Comparison of ENCODE assay signal across 1 cellular context in the genomic region with DNA sequence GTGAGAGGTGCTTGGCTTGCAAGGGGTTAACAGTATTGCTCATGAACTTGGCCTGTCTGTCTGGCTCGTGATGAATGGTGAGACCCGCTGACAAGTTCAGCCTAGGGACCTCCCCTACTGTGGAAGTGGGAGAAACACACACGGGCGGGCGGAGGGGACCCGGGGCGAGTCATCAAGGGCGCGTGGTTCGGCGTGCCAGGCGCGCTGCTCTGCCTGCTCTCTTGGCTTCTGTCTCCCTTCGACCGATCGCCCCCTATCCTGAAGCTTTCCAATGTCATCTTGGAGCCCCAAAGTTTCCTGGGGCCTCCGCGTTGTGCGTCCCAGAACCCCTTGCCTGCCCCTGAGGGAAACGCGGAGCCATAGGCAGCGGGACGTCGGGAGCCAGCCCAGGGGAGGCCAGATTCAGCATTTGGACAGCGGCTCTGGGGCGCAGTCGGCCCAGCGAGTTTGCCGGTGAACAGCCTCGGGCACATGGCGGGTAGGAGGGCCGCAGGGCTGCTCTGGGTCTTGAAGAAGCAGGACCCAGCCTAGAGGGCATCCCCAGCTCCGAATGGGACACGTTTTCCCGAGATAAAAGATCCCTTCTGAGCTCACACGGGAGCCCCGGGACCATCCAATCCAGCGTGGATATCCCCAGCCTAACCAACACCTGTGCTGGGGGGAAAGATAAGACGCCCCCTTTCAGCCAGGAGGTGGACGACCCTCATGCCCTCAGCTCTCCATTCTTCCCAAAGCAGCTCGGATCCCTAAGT.
TF ChIP-seq lines count a peak whose summit lies in the region.

No MANE protein-coding gene starts in this region.

TF ChIP-seq in HepG2, 621 proteins besides CTCF, POLR2A, EP300 and RAD21 (continued from another document and continues in another):
- TF ChIP-seq ZNF782 (CRISPR knock-in tag; IDR thresholded peaks at IDR 0.05; ENCODE audit: borderline replicate concordance) (peak; percentile 31; the same call in 1 of the 2 replicates), ZSCAN30 (CRISPR knock-in tag; IDR thresholded peaks at IDR 0.05) (no peak), HOXA3 (CRISPR knock-in tag; IDR thresholded peaks at IDR 0.05) (peak; percentile 55; the same call in 1 of the 2 replicates), SMARCE1 (IDR thresholded peaks at IDR 0.05; ENCODE audit: borderline replicate concordance) (no peak), TCF7 (IDR thresholded peaks at IDR 0.05; ENCODE audit: low read depth) (no peak), CC2D1A (CRISPR knock-in tag; IDR thresholded peaks at IDR 0.05) (no peak), ZNF121 (CRISPR knock-in tag; IDR thresholded peaks at IDR 0.05) (no peak), CBX5 (CRISPR knock-in tag; IDR thresholded peaks at IDR 0.05; ENCODE audit: borderline replicate concordance) (no peak), IRF2 (CRISPR knock-in tag; IDR thresholded peaks at IDR 0.05) (peak; percentile 51; the same call in 1 of the 2 replicates), ZNF546 (CRISPR knock-in tag; conservative IDR thresholded peaks at IDR 0.05) (no peak), ZNF557 (CRISPR knock-in tag; IDR thresholded peaks at IDR 0.05) (peak; percentile 88; the same call in 1 of the 2 replicates), ETV6 (CRISPR knock-in tag; conservative IDR thresholded peaks at IDR 0.05) (peak; percentile 93), PAWR (CRISPR knock-in tag; IDR thresholded peaks at IDR 0.05; ENCODE audit: borderline replicate concordance) (no peak), STAG1 (CRISPR knock-in tag; IDR thresholded peaks at IDR 0.05) (no peak), GLI4 (CRISPR knock-in tag; IDR thresholded peaks at IDR 0.05; ENCODE audit: borderline replicate concordance) (no peak), ZNF468 (CRISPR knock-in tag; IDR thresholded peaks at IDR 0.05) (no peak), ZBTB21 (CRISPR knock-in tag; IDR thresholded peaks at IDR 0.05) (no peak), SOX13 (IDR thresholded peaks at IDR 0.05) (no peak), SOX13 (CRISPR knock-in tag; conservative IDR thresholded peaks at IDR 0.05 in 1 of 2, IDR thresholded peaks at IDR 0.05 in 1 of 2) (peak in 1 of 2 experiments; percentile 41; a peak in 2 of 4 replicates), RCOR2 (CRISPR knock-in tag; IDR thresholded peaks at IDR 0.05) (no peak), ZNF839 (CRISPR knock-in tag; IDR thresholded peaks at IDR 0.05; ENCODE audit: borderline replicate concordance) (no peak), ZSCAN25 (CRISPR knock-in tag; IDR thresholded peaks at IDR 0.05) (no peak), ADNP (CRISPR knock-in tag; IDR thresholded peaks at IDR 0.05) (no peak), ZSCAN20 (CRISPR knock-in tag; IDR thresholded peaks at IDR 0.05; ENCODE audit: borderline replicate concordance) (no peak), GATA4 (IDR thresholded peaks at IDR 0.05; ENCODE audit: borderline replicate concordance, low read depth) (no peak), ZMYM3 (CRISPR knock-in tag; IDR thresholded peaks at IDR 0.05) (no peak), ZBTB1 (CRISPR knock-in tag; IDR thresholded peaks at IDR 0.05; ENCODE audit: borderline replicate concordance) (peak; percentile 39; the same call in 1 of the 2 replicates), HMG20A (CRISPR knock-in tag; IDR thresholded peaks at IDR 0.05; ENCODE audit: borderline replicate concordance) (0 out of 2 replicates have a peak, but pooled peaks have one; percentile 24)
- TF ChIP-seq, protein P1, sequence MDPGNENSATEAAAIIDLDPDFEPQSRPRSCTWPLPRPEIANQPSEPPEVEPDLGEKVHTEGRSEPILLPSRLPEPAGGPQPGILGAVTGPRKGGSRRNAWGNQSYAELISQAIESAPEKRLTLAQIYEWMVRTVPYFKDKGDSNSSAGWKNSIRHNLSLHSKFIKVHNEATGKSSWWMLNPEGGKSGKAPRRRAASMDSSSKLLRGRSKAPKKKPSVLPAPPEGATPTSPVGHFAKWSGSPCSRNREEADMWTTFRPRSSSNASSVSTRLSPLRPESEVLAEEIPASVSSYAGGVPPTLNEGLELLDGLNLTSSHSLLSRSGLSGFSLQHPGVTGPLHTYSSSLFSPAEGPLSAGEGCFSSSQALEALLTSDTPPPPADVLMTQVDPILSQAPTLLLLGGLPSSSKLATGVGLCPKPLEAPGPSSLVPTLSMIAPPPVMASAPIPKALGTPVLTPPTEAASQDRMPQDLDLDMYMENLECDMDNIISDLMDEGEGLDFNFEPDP (CRISPR knock-in tag; conservative IDR thresholded peaks at IDR 0.05) = 0 out of 2 replicates have a peak, but pooled peaks have one; percentile 64
- TF ChIP-seq, protein P2, sequence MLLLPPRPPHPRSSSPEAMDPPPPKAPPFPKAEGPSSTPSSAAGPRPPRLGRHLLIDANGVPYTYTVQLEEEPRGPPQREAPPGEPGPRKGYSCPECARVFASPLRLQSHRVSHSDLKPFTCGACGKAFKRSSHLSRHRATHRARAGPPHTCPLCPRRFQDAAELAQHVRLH (CRISPR knock-in tag; IDR thresholded peaks at IDR 0.05; ENCODE audit: borderline replicate concordance, low read depth) = peak; percentile 94
- TF ChIP-seq, protein P3, sequence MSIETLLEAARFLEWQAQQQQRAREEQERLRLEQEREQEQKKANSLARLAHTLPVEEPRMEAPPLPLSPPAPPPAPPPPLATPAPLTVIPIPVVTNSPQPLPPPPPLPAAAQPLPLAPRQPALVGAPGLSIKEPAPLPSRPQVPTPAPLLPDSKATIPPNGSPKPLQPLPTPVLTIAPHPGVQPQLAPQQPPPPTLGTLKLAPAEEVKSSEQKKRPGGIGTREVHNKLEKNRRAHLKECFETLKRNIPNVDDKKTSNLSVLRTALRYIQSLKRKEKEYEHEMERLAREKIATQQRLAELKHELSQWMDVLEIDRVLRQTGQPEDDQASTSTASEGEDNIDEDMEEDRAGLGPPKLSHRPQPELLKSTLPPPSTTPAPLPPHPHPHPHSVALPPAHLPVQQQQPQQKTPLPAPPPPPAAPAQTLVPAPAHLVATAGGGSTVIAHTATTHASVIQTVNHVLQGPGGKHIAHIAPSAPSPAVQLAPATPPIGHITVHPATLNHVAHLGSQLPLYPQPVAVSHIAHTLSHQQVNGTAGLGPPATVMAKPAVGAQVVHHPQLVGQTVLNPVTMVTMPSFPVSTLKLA (IDR thresholded peaks at IDR 0.05) = no peak
- TF ChIP-seq, protein P4, sequence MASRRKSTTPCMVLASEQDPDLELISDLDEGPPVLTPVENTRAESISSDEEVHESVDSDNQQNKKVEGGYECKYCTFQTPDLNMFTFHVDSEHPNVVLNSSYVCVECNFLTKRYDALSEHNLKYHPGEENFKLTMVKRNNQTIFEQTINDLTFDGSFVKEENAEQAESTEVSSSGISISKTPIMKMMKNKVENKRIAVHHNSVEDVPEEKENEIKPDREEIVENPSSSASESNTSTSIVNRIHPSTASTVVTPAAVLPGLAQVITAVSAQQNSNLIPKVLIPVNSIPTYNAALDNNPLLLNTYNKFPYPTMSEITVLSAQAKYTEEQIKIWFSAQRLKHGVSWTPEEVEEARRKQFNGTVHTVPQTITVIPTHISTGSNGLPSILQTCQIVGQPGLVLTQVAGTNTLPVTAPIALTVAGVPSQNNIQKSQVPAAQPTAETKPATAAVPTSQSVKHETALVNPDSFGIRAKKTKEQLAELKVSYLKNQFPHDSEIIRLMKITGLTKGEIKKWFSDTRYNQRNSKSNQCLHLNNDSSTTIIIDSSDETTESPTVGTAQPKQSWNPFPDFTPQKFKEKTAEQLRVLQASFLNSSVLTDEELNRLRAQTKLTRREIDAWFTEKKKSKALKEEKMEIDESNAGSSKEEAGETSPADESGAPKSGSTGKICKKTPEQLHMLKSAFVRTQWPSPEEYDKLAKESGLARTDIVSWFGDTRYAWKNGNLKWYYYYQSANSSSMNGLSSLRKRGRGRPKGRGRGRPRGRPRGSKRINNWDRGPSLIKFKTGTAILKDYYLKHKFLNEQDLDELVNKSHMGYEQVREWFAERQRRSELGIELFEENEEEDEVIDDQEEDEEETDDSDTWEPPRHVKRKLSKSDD (CRISPR knock-in tag; IDR thresholded peaks at IDR 0.05; ENCODE audit: low read depth) = 0 out of 2 replicates have a peak, but pooled peaks have one; percentile 62
- TF ChIP-seq, protein P5, sequence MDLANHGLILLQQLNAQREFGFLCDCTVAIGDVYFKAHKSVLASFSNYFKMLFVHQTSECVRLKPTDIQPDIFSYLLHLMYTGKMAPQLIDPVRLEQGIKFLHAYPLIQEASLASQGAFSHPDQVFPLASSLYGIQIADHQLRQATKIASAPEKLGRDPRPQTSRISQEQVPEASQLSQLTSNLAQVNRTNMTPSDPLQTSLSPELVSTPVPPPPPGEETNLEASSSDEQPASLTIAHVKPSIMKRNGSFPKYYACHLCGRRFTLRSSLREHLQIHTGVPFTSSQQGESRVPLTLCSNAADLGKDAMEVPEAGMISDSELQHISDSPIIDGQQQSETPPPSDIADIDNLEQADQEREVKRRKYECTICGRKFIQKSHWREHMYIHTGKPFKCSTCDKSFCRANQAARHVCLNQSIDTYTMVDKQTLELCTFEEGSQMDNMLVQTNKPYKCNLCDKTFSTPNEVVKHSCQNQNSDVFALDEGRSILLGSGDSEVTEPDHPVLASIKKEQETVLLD (CRISPR knock-in tag; IDR thresholded peaks at IDR 0.05; ENCODE audit: low read depth) = no peak
- TF ChIP-seq, protein P6, sequence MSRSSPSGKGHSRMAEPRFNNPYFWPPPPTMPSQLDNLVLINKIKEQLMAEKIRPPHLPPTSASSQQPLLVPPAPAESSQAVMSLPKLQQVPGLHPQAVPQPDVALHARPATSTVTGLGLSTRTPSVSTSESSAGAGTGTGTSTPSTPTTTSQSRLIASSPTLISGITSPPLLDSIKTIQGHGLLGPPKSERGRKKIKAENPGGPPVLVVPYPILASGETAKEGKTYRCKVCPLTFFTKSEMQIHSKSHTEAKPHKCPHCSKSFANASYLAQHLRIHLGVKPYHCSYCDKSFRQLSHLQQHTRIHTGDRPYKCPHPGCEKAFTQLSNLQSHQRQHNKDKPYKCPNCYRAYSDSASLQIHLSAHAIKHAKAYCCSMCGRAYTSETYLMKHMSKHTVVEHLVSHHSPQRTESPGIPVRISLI (CRISPR knock-in tag; IDR thresholded peaks at IDR 0.05; ENCODE audit: borderline replicate concordance) = no peak
- TF ChIP-seq, protein P7, sequence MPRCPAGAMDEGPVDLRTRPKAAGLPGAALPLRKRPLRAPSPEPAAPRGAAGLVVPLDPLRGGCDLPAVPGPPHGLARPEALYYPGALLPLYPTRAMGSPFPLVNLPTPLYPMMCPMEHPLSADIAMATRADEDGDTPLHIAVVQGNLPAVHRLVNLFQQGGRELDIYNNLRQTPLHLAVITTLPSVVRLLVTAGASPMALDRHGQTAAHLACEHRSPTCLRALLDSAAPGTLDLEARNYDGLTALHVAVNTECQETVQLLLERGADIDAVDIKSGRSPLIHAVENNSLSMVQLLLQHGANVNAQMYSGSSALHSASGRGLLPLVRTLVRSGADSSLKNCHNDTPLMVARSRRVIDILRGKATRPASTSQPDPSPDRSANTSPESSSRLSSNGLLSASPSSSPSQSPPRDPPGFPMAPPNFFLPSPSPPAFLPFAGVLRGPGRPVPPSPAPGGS (CRISPR knock-in tag; IDR thresholded peaks at IDR 0.05) = no peak
- TF ChIP-seq, protein P8, sequence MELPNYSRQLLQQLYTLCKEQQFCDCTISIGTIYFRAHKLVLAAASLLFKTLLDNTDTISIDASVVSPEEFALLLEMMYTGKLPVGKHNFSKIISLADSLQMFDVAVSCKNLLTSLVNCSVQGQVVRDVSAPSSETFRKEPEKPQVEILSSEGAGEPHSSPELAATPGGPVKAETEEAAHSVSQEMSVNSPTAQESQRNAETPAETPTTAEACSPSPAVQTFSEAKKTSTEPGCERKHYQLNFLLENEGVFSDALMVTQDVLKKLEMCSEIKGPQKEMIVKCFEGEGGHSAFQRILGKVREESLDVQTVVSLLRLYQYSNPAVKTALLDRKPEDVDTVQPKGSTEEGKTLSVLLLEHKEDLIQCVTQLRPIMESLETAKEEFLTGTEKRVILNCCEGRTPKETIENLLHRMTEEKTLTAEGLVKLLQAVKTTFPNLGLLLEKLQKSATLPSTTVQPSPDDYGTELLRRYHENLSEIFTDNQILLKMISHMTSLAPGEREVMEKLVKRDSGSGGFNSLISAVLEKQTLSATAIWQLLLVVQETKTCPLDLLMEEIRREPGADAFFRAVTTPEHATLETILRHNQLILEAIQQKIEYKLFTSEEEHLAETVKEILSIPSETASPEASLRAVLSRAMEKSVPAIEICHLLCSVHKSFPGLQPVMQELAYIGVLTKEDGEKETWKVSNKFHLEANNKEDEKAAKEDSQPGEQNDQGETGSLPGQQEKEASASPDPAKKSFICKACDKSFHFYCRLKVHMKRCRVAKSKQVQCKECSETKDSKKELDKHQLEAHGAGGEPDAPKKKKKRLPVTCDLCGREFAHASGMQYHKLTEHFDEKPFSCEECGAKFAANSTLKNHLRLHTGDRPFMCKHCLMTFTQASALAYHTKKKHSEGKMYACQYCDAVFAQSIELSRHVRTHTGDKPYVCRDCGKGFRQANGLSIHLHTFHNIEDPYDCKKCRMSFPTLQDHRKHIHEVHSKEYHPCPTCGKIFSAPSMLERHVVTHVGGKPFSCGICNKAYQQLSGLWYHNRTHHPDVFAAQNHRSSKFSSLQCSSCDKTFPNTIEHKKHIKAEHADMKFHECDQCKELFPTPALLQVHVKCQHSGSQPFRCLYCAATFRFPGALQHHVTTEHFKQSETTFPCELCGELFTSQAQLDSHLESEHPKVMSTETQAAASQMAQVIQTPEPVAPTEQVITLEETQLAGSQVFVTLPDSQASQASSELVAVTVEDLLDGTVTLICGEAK (IDR thresholded peaks at IDR 0.05) = no peak
- TF ChIP-seq, protein P8 (CRISPR knock-in tag; IDR thresholded peaks at IDR 0.05) = no peak
